Comparison of ENCODE assay signal across 13 cellular contexts in genomic region chr9:110157812-110158629, GRCh38. TPM values are rescaled to one million over a fixed set of nuclear protein-coding genes. Genes with fewer than 3 reads are reported as not detected.
DNase-seq lines count a peak whose midpoint lies in the region; ATAC-seq, FAIRE-seq and TF ChIP-seq lines count a peak whose summit lies in the region.
"Had no signal": no experiment of that assay in that cellular context is flagged by ENCODE, and none has a peak within 500 bp of the region (broad histone marks: within the 10 kb centered on the region; RNA-seq: fewer than 3 reads in every experiment).

No MANE protein-coding gene starts in this region.

- no peaks in the 10 kb centered on the region for H3K27me3 Mint-ChIP-seq in activated T-cell treated with anti-CD3 and anti-CD28 coated beads, Interleukin-2, amount 50 U/mL, for 24 hours
- H3K27me3 Mint-ChIP-seq in dendritic cell treated with granulocyte-macrophage colony-stimulating factor and Interleukin-4, amounts not matched to agents 40 ng/mL and 50 ng/mL, for 4 days, result no peaks in the 10 kb centered on the region
- peaks cover 0 to 1% (median 0%) of the 10 kb centered on the region in 3 donors for H3K27me3 Mint-ChIP-seq in CD14-positive monocyte (ENCODE audit: low read depth in 3 of 3)

- peaks cover 65% of the 10 kb centered on the region for H3K4me1 Mint-ChIP-seq in activated T-cell treated with anti-CD3 and anti-CD28 coated beads, Interleukin-2, amount 50 U/mL, for 24 hours (ENCODE audit: low read depth)
- peaks cover 30% of the 10 kb centered on the region for H3K4me1 Mint-ChIP-seq in dendritic cell treated with granulocyte-macrophage colony-stimulating factor and Interleukin-4, amounts not matched to agents 40 ng/mL and 50 ng/mL, for 4 days (ENCODE audit: low read depth)
- peaks cover 52% of the 10 kb centered on the region for H3K4me1 Mint-ChIP-seq in stimulated activated effector memory CD8-positive, alpha-beta T cell treated with anti-CD3 and anti-CD28 coated beads, Interleukin-12 subunit alpha, Interleukin-12 subunit beta, amount 100 ng/mL, for 72 hours
- peaks cover 74% of the 10 kb centered on the region for H3K4me1 Mint-ChIP-seq in CD14-positive monocyte

- H3K36me3 Mint-ChIP-seq in activated T-cell treated with anti-CD3 and anti-CD28 coated beads, Interleukin-2, amount 50 U/mL, for 24 hours (ENCODE audit: low read depth), result peaks cover 27% of the 10 kb centered on the region
- H3K36me3 Mint-ChIP-seq in dendritic cell treated with granulocyte-macrophage colony-stimulating factor and Interleukin-4, amounts not matched to agents 40 ng/mL and 50 ng/mL, for 4 days (ENCODE audit: low read depth), result no peaks in the 10 kb centered on the region
- H3K36me3 Mint-ChIP-seq in stimulated activated effector memory CD8-positive, alpha-beta T cell treated with anti-CD3 and anti-CD28 coated beads, Interleukin-12 subunit alpha, Interleukin-12 subunit beta, amount 100 ng/mL, for 72 hours, result peaks cover 9% of the 10 kb centered on the region
- peaks cover 13 to 18% of the 10 kb centered on the region in 2 donors for H3K36me3 Mint-ChIP-seq in CD14-positive monocyte

- intact Hi-C loops in dendritic cell treated with granulocyte-macrophage colony-stimulating factor and Interleukin-4, amounts not matched to agents 40 ng/mL and 50 ng/mL, for 4 days (cut with micrococcal nuclease), result loop anchor here (10.0 kb wide), 1 partner anchor 583 kb away; no protein-coding TSS in a partner anchor
- intact Hi-C loops in CD14-positive monocyte (cut with micrococcal nuclease), result no loop called here

- peak overlapping the region; percentile 59 for H3K27ac Mint-ChIP-seq in activated T-cell treated with anti-CD3 and anti-CD28 coated beads, Interleukin-2, amount 50 U/mL, for 24 hours
- peak overlapping the region; percentile 25 for H3K27ac Mint-ChIP-seq in dendritic cell treated with granulocyte-macrophage colony-stimulating factor and Interleukin-4, amounts not matched to agents 40 ng/mL and 50 ng/mL, for 4 days
- peak overlapping the region; percentile 74 for H3K27ac Mint-ChIP-seq in stimulated activated effector memory CD8-positive, alpha-beta T cell treated with anti-CD3 and anti-CD28 coated beads, Interleukin-12 subunit alpha, Interleukin-12 subunit beta, amount 100 ng/mL, for 72 hours
- peak overlapping the region in 1 of 7 donors; percentile 10 for H3K27ac Mint-ChIP-seq in CD14-positive monocyte

- no peak for DNase-seq in activated T-cell treated with anti-CD3 and anti-CD28 coated beads, Interleukin-2, amount 50 U/mL, for 24 hours
- DNase-seq in activated T-cell treated with anti-CD3 and anti-CD28 coated beads for 4 hours, result no peak
- DNase-seq in NCI-H2029 treated with DMSO at 0.1 percent for 48 hours (lab: John Stamatoyannopoulos, UW), result peak; percentile 40
- DNase-seq in stimulated activated effector memory CD8-positive, alpha-beta T cell treated with anti-CD3 and anti-CD28 coated beads, Interleukin-12 subunit alpha, Interleukin-12 subunit beta, amount 100 ng/mL, for 72 hours (ENCODE audit: low spot score in 2 of 2), result no peak
- DNase-seq in HTR-8/SVneo (ENCODE audit: insufficient read length, low spot score), result no peak
- no peak for DNase-seq in CD14-positive monocyte (ENCODE audit: low spot score)
- DNase-seq: kidney glomerular epithelial cell; stimulated activated CD4-positive, alpha-beta T cell treated with anti-CD3 and anti-CD28 coated beads, Interleukin-4, amount 100 ng/mL, for 4 hours; testis had no signal

- H3K9me3 Mint-ChIP-seq in activated T-cell treated with anti-CD3 and anti-CD28 coated beads, Interleukin-2, amount 50 U/mL, for 24 hours, result no peaks in the 10 kb centered on the region
- H3K9me3 Mint-ChIP-seq in dendritic cell treated with granulocyte-macrophage colony-stimulating factor and Interleukin-4, amounts not matched to agents 40 ng/mL and 50 ng/mL, for 4 days, result no peaks in the 10 kb centered on the region
- H3K9me3 Mint-ChIP-seq in stimulated activated effector memory CD8-positive, alpha-beta T cell treated with anti-CD3 and anti-CD28 coated beads, Interleukin-12 subunit alpha, Interleukin-12 subunit beta, amount 100 ng/mL, for 72 hours, result no peaks in the 10 kb centered on the region
- H3K9me3 Mint-ChIP-seq in CD14-positive monocyte, result no peaks in the 10 kb centered on the region

- H3K4me3 Mint-ChIP-seq in activated T-cell treated with anti-CD3 and anti-CD28 coated beads, Interleukin-2, amount 50 U/mL, for 24 hours, result no peak overlapping the region
- no peak overlapping the region for H3K4me3 Mint-ChIP-seq in dendritic cell treated with granulocyte-macrophage colony-stimulating factor and Interleukin-4, amounts not matched to agents 40 ng/mL and 50 ng/mL, for 4 days
- peak overlapping the region; percentile 11 for H3K4me3 Mint-ChIP-seq in stimulated activated effector memory CD8-positive, alpha-beta T cell treated with anti-CD3 and anti-CD28 coated beads, Interleukin-12 subunit alpha, Interleukin-12 subunit beta, amount 100 ng/mL, for 72 hours
- no peak overlapping the region for H3K4me3 Mint-ChIP-seq in CD14-positive monocyte

- peak; percentile 46 for ATAC-seq in stimulated activated effector memory CD8-positive, alpha-beta T cell treated with anti-CD3 and anti-CD28 coated beads, Interleukin-12 subunit alpha, Interleukin-12 subunit beta, amount 100 ng/mL, for 72 hours
- no peak for ATAC-seq in SK-N-SH treated with all-trans-retinoic acid at 6 μM for 48 hours

- FAIRE-seq in HTR-8/SVneo (lab: Jason Lieb, UNC), result no peak
- FAIRE-seq: bronchial epithelial cell had no signal

- TF ChIP-seq CTCF in CD14-positive monocyte (IDR thresholded peaks at IDR 0.05), result no peak

TF ChIP-seq in SK-N-SH treated with all-trans-retinoic acid at 6 μM for 48 hours, 23 proteins besides CTCF, POLR2A, EP300 and RAD21:
- no peak for TF ChIP-seq ZNF565 (CRISPR knock-in tag; conservative IDR thresholded peaks at IDR 0.05; ENCODE audit: low read depth)
- TF ChIP-seq CSRNP3 (CRISPR knock-in tag; IDR thresholded peaks at IDR 0.05), result no peak

RNA-seq across cellular contexts. Expression of gene C9orf152, which starts 49.9 kb away (rescaled TPM):
- polyA plus RNA-seq in CD14-positive monocyte, result not detected
- polyA plus RNA-seq: fibroblast of lung had no signal
